8 cellular contexts compared by ENCODE assay signal in genomic region chr6:30727920-30728605, GRCh38. TPM values are rescaled to one million over a fixed set of nuclear protein-coding genes. Genes with fewer than 3 reads are reported as not detected.
DNase-seq lines count a peak whose midpoint lies in the region; ATAC-seq and TF ChIP-seq lines count a peak whose summit lies in the region.

No MANE protein-coding gene starts in this region.

- H3K36me3 Mint-ChIP-seq in stimulated activated naive CD8-positive, alpha-beta T cell treated with anti-CD3 and anti-CD28 coated beads, Interleukin-15, Interleukin-2, amounts not matched to agents 100 ng/mL and 50 ng/mL, for 24 hours (ENCODE audit: low read depth) = peaks cover 42% of the 10 kb centered on the region
- peaks cover 42% of the 10 kb centered on the region for H3K36me3 Mint-ChIP-seq in T-cell

- peaks cover 57% of the 10 kb centered on the region for H3K4me1 Mint-ChIP-seq in stimulated activated naive CD8-positive, alpha-beta T cell treated with anti-CD3 and anti-CD28 coated beads, Interleukin-15, Interleukin-2, amounts not matched to agents 100 ng/mL and 50 ng/mL, for 24 hours (ENCODE audit: low read depth)
- peaks cover 39 to 60% (median 48%) of the 10 kb centered on the region in 3 donors for H3K4me1 Mint-ChIP-seq in T-cell

- H3K27ac Mint-ChIP-seq in stimulated activated naive CD8-positive, alpha-beta T cell treated with anti-CD3 and anti-CD28 coated beads, Interleukin-15, Interleukin-2, amounts not matched to agents 100 ng/mL and 50 ng/mL, for 24 hours = peak overlapping the region; percentile 59
- peak overlapping the region; percentile 76 to 81 for H3K27ac Mint-ChIP-seq in T-cell

- POLR2A ChIA-PET in T-cell (lab: Charles Lee) = interaction anchor here (0.7 to 1.0 kb wide), 2 partner anchors 113 to 173 kb away, joined by 4 to 8 read pairs; no protein-coding TSS in a partner anchor

- no peaks in the 10 kb centered on the region for H3K27me3 Mint-ChIP-seq in stimulated activated naive CD8-positive, alpha-beta T cell treated with anti-CD3 and anti-CD28 coated beads, Interleukin-15, Interleukin-2, amounts not matched to agents 100 ng/mL and 50 ng/mL, for 24 hours
- H3K27me3 Mint-ChIP-seq in T-cell = no peaks in the 10 kb centered on the region

- ATAC-seq in stimulated activated naive CD8-positive, alpha-beta T cell treated with anti-CD3 and anti-CD28 coated beads, Interleukin-15, Interleukin-2, amounts not matched to agents 100 U/mL and 50 U/mL, for 24 hours = no peak
- no peak for ATAC-seq in T-cell (replicated peaks in 1 of 4)
- no peak for ATAC-seq in foreskin keratinocyte
- no peak for ATAC-seq in GM18861 (IDR thresholded peaks at IDR 0.05; ENCODE audit: unreplicated experiment)
- ATAC-seq in omental fat pad (ENCODE audit: low FRiP score) = no peak

- TF ChIP-seq CTCF in foreskin keratinocyte (conservative IDR thresholded peaks at IDR 0.05) (peak; percentile 30), omental fat pad (IDR thresholded peaks at IDR 0.05) (no peak)

- no peaks in the 10 kb centered on the region for H3K27me3 ChIP-seq in foreskin keratinocyte

- CTCF ChIA-PET in T-cell (lab: Charles Lee) = interaction anchor here in 1 of 2 donors (1.5 kb wide), 1 partner anchor 55 kb away, joined by 6 read pairs; the partner anchor contains the start of gene DHX16

- DNase-seq in stimulated activated naive CD8-positive, alpha-beta T cell treated with anti-CD3 and anti-CD28 coated beads, Interleukin-15, Interleukin-2, amounts not matched to agents 100 U/mL and 50 U/mL, for 24 hours = no peak
- DNase-seq in T-cell (no peak), foreskin keratinocyte (no peak), OCI-M2 (lab: John Stamatoyannopoulos, UW; ENCODE audit: unreplicated experiment) (no peak), C1 segment of cervical spinal cord (lab: John Stamatoyannopoulos, UW) (no peak), omental fat pad (ENCODE audit: low spot score) (no peak)

- no peak overlapping the region for H3K27ac ChIP-seq in foreskin keratinocyte

- no peaks in the 10 kb centered on the region for H3K9me3 Mint-ChIP-seq in stimulated activated naive CD8-positive, alpha-beta T cell treated with anti-CD3 and anti-CD28 coated beads, Interleukin-15, Interleukin-2, amounts not matched to agents 100 ng/mL and 50 ng/mL, for 24 hours
- no peaks in the 10 kb centered on the region for H3K9me3 Mint-ChIP-seq in T-cell

- no peaks in the 10 kb centered on the region for H3K4me1 ChIP-seq in foreskin keratinocyte

- H3K4me3 Mint-ChIP-seq in stimulated activated naive CD8-positive, alpha-beta T cell treated with anti-CD3 and anti-CD28 coated beads, Interleukin-15, Interleukin-2, amounts not matched to agents 100 ng/mL and 50 ng/mL, for 24 hours = no peak overlapping the region
- H3K4me3 Mint-ChIP-seq in T-cell = no peak overlapping the region

RNA-seq across cellular contexts. Expression of gene TUBB, which starts 7.9 kb away (rescaled TPM):
- total RNA-seq in T-cell (100 to 1,000 TPM; 108 to 246 (median 202) TPM), foreskin keratinocyte (1,201 and 1,290 TPM in 2 replicates), omental fat pad (100 to 1,000 TPM; 229 to 281 (median 256) TPM)
- polyA plus RNA-seq in foreskin keratinocyte = 1,224 and 1,454 TPM in 2 replicates

RNA-seq across cellular contexts. Expression of gene MDC1, which starts 11.0 kb away (rescaled TPM):
- total RNA-seq in T-cell (10 to 100 TPM; 42.3 to 69.7 (median 53.4) TPM), foreskin keratinocyte (24.8 and 27.4 TPM in 2 replicates), omental fat pad (10 to 100 TPM in 1 of 4 donors, 1 to 10 TPM in 3; 6.2 to 15.0 (median 7.2) TPM)
- polyA plus RNA-seq in foreskin keratinocyte = 13.9 and 15.8 TPM in 2 replicates

RNA-seq across cellular contexts. Expression of gene FLOT1, which starts 14.4 kb away (rescaled TPM):
- total RNA-seq in T-cell (100 to 1,000 TPM in 1 of 5 donors, 10 to 100 TPM in 4; 62.2 to 109 (median 74.2) TPM), foreskin keratinocyte (50.0 and 62.6 TPM in 2 replicates), omental fat pad (100 to 1,000 TPM in 3 of 4 donors, 10 to 100 TPM in 1; 90.2 to 156 (median 142) TPM)
- polyA plus RNA-seq in foreskin keratinocyte = 57.4 and 72.2 TPM in 2 replicates

RNA-seq across cellular contexts. Expression of gene IER3, which starts 16.3 kb away (rescaled TPM):
- total RNA-seq in T-cell (10 to 100 TPM in 4 of 5 donors, 1 to 10 TPM in 1; 8.9 to 30.8 (median 12.4) TPM), foreskin keratinocyte (279 and 373 TPM in 2 replicates), omental fat pad (100 to 1,000 TPM in 1 of 4 donors, 10 to 100 TPM in 2, 1 to 10 TPM in 1; 6.8 to 224 (median 43.4) TPM)
- 343 and 439 TPM in 2 replicates for polyA plus RNA-seq in foreskin keratinocyte

RNA-seq across cellular contexts. Expression of gene NRM, which starts 37.3 kb away (rescaled TPM):
- total RNA-seq in T-cell (1 to 10 TPM; 4.2 to 6.9 (median 5.5) TPM), foreskin keratinocyte (24.5 and 26.3 TPM in 2 replicates), omental fat pad (1 to 10 TPM; 2.9 to 5.8 (median 3.7) TPM)
- polyA plus RNA-seq in foreskin keratinocyte = 41.6 and 45.7 TPM in 2 replicates
